Comparison of ENCODE assay signal across 1 cellular context in genomic region chr1:181144238-181144637, GRCh38.
TF ChIP-seq lines count a peak whose summit lies in the region.

No MANE protein-coding gene starts in this region.

TF ChIP-seq in K562, 482 proteins besides CTCF, POLR2A, EP300 and RAD21 (continued from another document):
- TF ChIP-seq ZNF407 (IDR thresholded peaks at IDR 0.05; ENCODE audit: low read depth) (no peak), PATZ1 (CRISPR knock-in tag; IDR thresholded peaks at IDR 0.05; ENCODE audit: borderline replicate concordance) (no peak), MXI1 (IDR thresholded peaks at IDR 0.05; ENCODE audit: low read depth, low read length) (no peak), RFX1 (IDR thresholded peaks at IDR 0.05) (peak; percentile 30; the same call in 1 of the 2 replicates), BRF2 (IDR thresholded peaks at IDR 0.05; ENCODE audit: borderline replicate concordance, insufficient read depth, insufficient read length) (no peak), MXD1 (CRISPR knock-in tag; IDR thresholded peaks at IDR 0.05; ENCODE audit: borderline replicate concordance, poor library complexity, severe bottlenecking) (no peak), E2F4 (CRISPR knock-in tag; IDR thresholded peaks at IDR 0.05; ENCODE audit: low read depth) (no peak)
